In the genomic region with DNA sequence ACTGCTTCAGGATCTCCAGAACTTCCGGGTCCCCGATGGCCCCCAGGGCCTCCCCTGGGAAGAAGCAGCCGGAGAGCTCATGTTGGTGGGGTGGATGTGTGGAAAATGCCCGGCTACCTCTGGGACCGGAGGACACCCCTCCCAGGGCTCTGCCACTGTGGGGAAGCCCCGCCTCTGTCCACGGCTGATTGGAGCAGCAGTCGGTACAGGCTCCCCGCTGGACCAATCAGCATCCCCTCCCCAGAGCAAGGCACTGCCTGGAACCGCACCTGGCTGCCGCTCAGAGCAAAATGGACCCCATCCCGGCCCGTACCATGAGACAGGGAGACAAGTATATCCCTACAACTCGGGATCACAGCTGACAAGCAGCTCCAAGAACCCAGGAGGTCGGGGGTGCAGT, we compare ENCODE assay signal across 11 cellular contexts. TPM values are rescaled to one million over a fixed set of nuclear protein-coding genes. Genes with fewer than 3 reads are reported as not detected.
DNase-seq lines count a peak whose midpoint lies in the region; ATAC-seq and TF ChIP-seq lines count a peak whose summit lies in the region.
"Had no signal": no experiment of that assay in that cellular context is flagged by ENCODE, and none has a peak within 500 bp of the region (broad histone marks: within the 10 kb centered on the region; RNA-seq: fewer than 3 reads in every experiment).

No MANE protein-coding gene starts in this region.

- DNase-seq in D341Med (ENCODE audit: low spot score) (peak; percentile 76), NCI-H2196 (lab: John Stamatoyannopoulos, UW; ENCODE audit: unreplicated experiment) (peak; percentile 63), amygdala (lab: John Stamatoyannopoulos, UW) (peak in 55 of 56 donors; percentile 20 to 98 (median 89)), neural progenitor cell (ENCODE audit: low spot score) (peak; percentile 57), NCI-H1417 (lab: John Stamatoyannopoulos, UW) (no peak)
- DNase-seq in activated effector memory CD4-positive, alpha-beta T cell treated with Interleukin-2 at 50 U/mL for 16 hours: no peak
- DNase-seq: GDM1, Right ventricle myocardium superior had no signal

- H3K36me3 Mint-ChIP-seq in neural progenitor cell: peaks cover 14% of the 10 kb centered on the region

- H3K9ac ChIP-seq in neural progenitor cell: no peak overlapping the region

- H3K27me3 Mint-ChIP-seq in neural progenitor cell (ENCODE audit: insufficient read depth, low read depth): no peaks in the 10 kb centered on the region

- no peaks in the 10 kb centered on the region for H3K4me1 ChIP-seq in neural progenitor cell

- no peaks in the 10 kb centered on the region for H4K20me1 ChIP-seq in neural progenitor cell (ENCODE audit: low read depth)

- H3K4me1 Mint-ChIP-seq in neural progenitor cell: peaks cover 2% of the 10 kb centered on the region

- H2AFZ ChIP-seq in neural progenitor cell (replicated peaks): no peak overlapping the region

- H3K79me2 ChIP-seq in neural progenitor cell (ENCODE audit: low read depth): peaks cover 14% of the 10 kb centered on the region

- no peaks in the 10 kb centered on the region for H3K27me3 ChIP-seq in neural progenitor cell

- H3K36me3 ChIP-seq in neural progenitor cell: no peaks in the 10 kb centered on the region

- no peaks in the 10 kb centered on the region for H3K9me3 ChIP-seq in neural progenitor cell (ENCODE audit: low read depth)

- H3F3A ChIP-seq in neural progenitor cell (ENCODE audit: low read depth): no peaks in the 10 kb centered on the region

- no peak for TF ChIP-seq CTCF in neural progenitor cell (IDR thresholded peaks at IDR 0.05)

- no peak overlapping the region for H3K4me3 ChIP-seq in neural progenitor cell

- no peak overlapping the region for H3K27ac ChIP-seq in neural progenitor cell

- no peak overlapping the region for H3K4me2 ChIP-seq in neural progenitor cell

- ATAC-seq in HG02623 (IDR thresholded peaks at IDR 0.05; ENCODE audit: unreplicated experiment) (no peak), HG03175 (IDR thresholded peaks at IDR 0.05; ENCODE audit: unreplicated experiment) (no peak)

- H3K27ac Mint-ChIP-seq in neural progenitor cell: no peak overlapping the region

- H3K9me3 Mint-ChIP-seq in neural progenitor cell: no peaks in the 10 kb centered on the region
- H3K9me3 Mint-ChIP-seq: neural crest cell had no signal

- H3K4me3 Mint-ChIP-seq in neural progenitor cell: no peak overlapping the region
- H3K4me3 Mint-ChIP-seq: neural crest cell had no signal

RNA-seq across cellular contexts. Expression of a gene that starts 6.4 kb away (rescaled TPM):
- total RNA-seq in neural progenitor cell (ENCODE audit: low replicate concordance): 0.69 and 12.1 TPM in 2 replicates

RNA-seq across cellular contexts. Expression of a gene that starts 10.8 kb away (rescaled TPM):
- total RNA-seq in neural progenitor cell (ENCODE audit: low replicate concordance): not detected in 2 replicates
- total RNA-seq: neural crest cell, Right ventricle myocardium superior had no signal

RNA-seq across cellular contexts. Expression of a gene that starts 12.1 kb away (rescaled TPM):
- total RNA-seq in neural progenitor cell (ENCODE audit: low replicate concordance): 16.4 and 56.1 TPM in 2 replicates

RNA-seq across cellular contexts. Expression of a gene that starts 13.7 kb away (rescaled TPM):
- total RNA-seq in neural progenitor cell (ENCODE audit: low replicate concordance): 0.81 and 1.7 TPM in 2 replicates
- total RNA-seq: neural crest cell, Right ventricle myocardium superior had no signal

RNA-seq across cellular contexts. Expression of a gene that starts 44.9 kb away (rescaled TPM):
- total RNA-seq in neural progenitor cell (ENCODE audit: low replicate concordance): not detected in 2 replicates

Comparison
In these comparisons a context has a peak if more than half of its experiments do, and no peak if none do; other contexts are left out.
1. DNase-seq: peak in D341Med (single experiment), NCI-H2196 (single experiment), amygdala (55 of 56) and neural progenitor cell (single experiment); none in NCI-H1417 (0 of 3) and activated effector memory CD4-positive, alpha-beta T cell treated with Interleukin-2 at 50 U/mL for 16 hours (single experiment).